ENCODE assay signal across 1 cellular context in the genomic region with DNA sequence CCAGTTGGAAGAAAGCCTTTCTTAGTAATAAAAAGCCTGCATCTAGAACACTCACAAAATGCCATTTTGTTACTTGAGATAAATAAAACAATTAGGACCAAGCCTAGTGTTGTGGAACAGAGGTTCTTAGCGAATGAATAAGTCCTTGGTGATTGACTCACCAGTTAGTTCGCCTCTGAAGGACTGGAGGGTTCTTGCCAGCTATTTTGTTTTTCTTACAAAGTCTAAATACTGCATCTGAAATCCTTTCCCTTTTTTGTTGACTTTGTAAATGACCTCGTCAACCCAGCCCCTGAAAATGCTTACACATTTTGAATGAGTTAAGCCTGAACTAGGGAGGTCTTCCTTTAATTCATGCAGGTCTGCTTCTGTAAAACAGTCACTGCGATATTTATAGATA.
TF ChIP-seq lines count a peak whose summit lies in the region.

No MANE protein-coding gene starts in this region.

TF ChIP-seq in endothelial cell of umbilical vein, 7 proteins besides CTCF, POLR2A, EP300 and RAD21:
- TF ChIP-seq EZH2 (IDR thresholded peaks at IDR 0.05; ENCODE audit: borderline replicate concordance, low read depth, low read length, severe bottlenecking), result no peak
- peak; percentile 60 for TF ChIP-seq POLR2AphosphoS5 (IDR thresholded peaks at IDR 0.05; ENCODE audit: insufficient read depth, low read depth, low read length)
- TF ChIP-seq, protein P1, sequence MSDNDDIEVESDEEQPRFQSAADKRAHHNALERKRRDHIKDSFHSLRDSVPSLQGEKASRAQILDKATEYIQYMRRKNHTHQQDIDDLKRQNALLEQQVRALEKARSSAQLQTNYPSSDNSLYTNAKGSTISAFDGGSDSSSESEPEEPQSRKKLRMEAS (IDR thresholded peaks at IDR 0.05; ENCODE audit: insufficient read depth, insufficient read length), result no peak
- peak; percentile 28 for TF ChIP-seq GATA2 (IDR thresholded peaks at IDR 0.05; ENCODE audit: insufficient read depth, insufficient read length, low read depth, low read length)
- peak; percentile 70 for TF ChIP-seq FOS (IDR thresholded peaks at IDR 0.05; ENCODE audit: borderline replicate concordance, insufficient read depth, low read length)
- peak; percentile 31 for TF ChIP-seq JUN (IDR thresholded peaks at IDR 0.05; ENCODE audit: borderline replicate concordance, insufficient read depth, insufficient read length, low read depth)
- TF ChIP-seq MYC (IDR thresholded peaks at IDR 0.05; ENCODE audit: low read depth, low read length), result no peak
